Comparison of ENCODE assay signal across 19 cellular contexts in genomic region chr6:20717743-20718142, GRCh38.
DNase-seq lines count a peak whose midpoint lies in the region; ATAC-seq lines count a peak whose summit lies in the region.
"Had no signal": no experiment of that assay in that cellular context is flagged by ENCODE, and none has a peak within 500 bp of the region (broad histone marks: within the 10 kb centered on the region; RNA-seq: fewer than 3 reads in every experiment).

No MANE protein-coding gene starts in this region.

- H3K9me3 Mint-ChIP-seq in effector memory CD8-positive, alpha-beta T cell, result no peaks in the 10 kb centered on the region
- H3K9me3 Mint-ChIP-seq: HFFc6; T-helper 1 cell treated with Interleukin-12 subunit alpha and Interleukin-12 subunit beta and Interleukin-4 antibody, amounts not matched to agents 30 μg/mL and 1 μg/mL, for 36 hours had no signal

- no peaks in the 10 kb centered on the region for H3K27me3 Mint-ChIP-seq in effector memory CD8-positive, alpha-beta T cell
- H3K27me3 Mint-ChIP-seq: CD4-positive, alpha-beta memory T cell had no signal

- H3K4me3 Mint-ChIP-seq in effector memory CD8-positive, alpha-beta T cell, result no peak overlapping the region
- H3K4me3 Mint-ChIP-seq: CD4-positive, alpha-beta memory T cell; HFFc6; T-helper 1 cell treated with Interleukin-12 subunit alpha and Interleukin-12 subunit beta and Interleukin-4 antibody, amounts not matched to agents 30 μg/mL and 1 μg/mL, for 36 hours had no signal

- DNase-seq in NCI-H345 treated with DMSO at 0.1 percent for 48 hours (lab: John Stamatoyannopoulos, UW; ENCODE audit: unreplicated experiment) (peak; percentile 46), renal cortical epithelial cell (ENCODE audit: low read depth) (peak; percentile 31), NCI-H2227 treated with DMSO at 0.1 percent for 48 hours (lab: John Stamatoyannopoulos, UW) (no peak)
- DNase-seq in activated naive CD4-positive, alpha-beta T cell (lab: John Stamatoyannopoulos, UW), result no peak
- DNase-seq in effector memory CD8-positive, alpha-beta T cell, result no peak
- DNase-seq: activated CD8-positive, alpha-beta memory T cell treated with anti-CD3 and anti-CD28 coated beads, Interleukin-2, amount 50 U/mL, for 48 hours; activated effector memory CD4-positive, alpha-beta T cell treated with anti-CD3 and anti-CD28 coated beads, Interleukin-2, amount 50 U/mL, for 16 hours; adrenal gland; CD4-positive, alpha-beta memory T cell; dermis blood vessel endothelial cell; foreskin fibroblast; HFFc6; hippocampal formation; NCI-H1436; occipital lobe; WERI-Rb-1 had no signal

- ATAC-seq in GM18868 (IDR thresholded peaks at IDR 0.05; ENCODE audit: unreplicated experiment), result peak; percentile 38
- ATAC-seq in HG02798 (IDR thresholded peaks at IDR 0.05; ENCODE audit: poor library complexity, unreplicated experiment), result peak; percentile 40
- no peak for ATAC-seq in effector memory CD8-positive, alpha-beta T cell (replicated peaks)

- H3K4me1 Mint-ChIP-seq in effector memory CD8-positive, alpha-beta T cell (ENCODE audit: low read depth in 2 of 2), result peaks cover 9 to 16% of the 10 kb centered on the region in 2 donors

- no peaks in the 10 kb centered on the region for H3K36me3 Mint-ChIP-seq in effector memory CD8-positive, alpha-beta T cell (ENCODE audit: insufficient read depth)

- no peak overlapping the region for H3K27ac Mint-ChIP-seq in effector memory CD8-positive, alpha-beta T cell
- H3K27ac Mint-ChIP-seq: CD4-positive, alpha-beta memory T cell; HFFc6; T-helper 1 cell treated with Interleukin-12 subunit alpha and Interleukin-12 subunit beta and Interleukin-4 antibody, amounts not matched to agents 30 μg/mL and 1 μg/mL, for 36 hours had no signal

Comparison
In these comparisons a context has a peak if more than half of its experiments do, and no peak if none do; other contexts are left out.
1. DNase-seq: peak in NCI-H345 treated with DMSO at 0.1 percent for 48 hours (single experiment) and renal cortical epithelial cell (single experiment); none in activated naive CD4-positive, alpha-beta T cell (0 of 4), effector memory CD8-positive, alpha-beta T cell (0 of 3) and NCI-H2227 treated with DMSO at 0.1 percent for 48 hours (single experiment).